Comparison of ENCODE assay signal across 14 cellular contexts in the genomic region with DNA sequence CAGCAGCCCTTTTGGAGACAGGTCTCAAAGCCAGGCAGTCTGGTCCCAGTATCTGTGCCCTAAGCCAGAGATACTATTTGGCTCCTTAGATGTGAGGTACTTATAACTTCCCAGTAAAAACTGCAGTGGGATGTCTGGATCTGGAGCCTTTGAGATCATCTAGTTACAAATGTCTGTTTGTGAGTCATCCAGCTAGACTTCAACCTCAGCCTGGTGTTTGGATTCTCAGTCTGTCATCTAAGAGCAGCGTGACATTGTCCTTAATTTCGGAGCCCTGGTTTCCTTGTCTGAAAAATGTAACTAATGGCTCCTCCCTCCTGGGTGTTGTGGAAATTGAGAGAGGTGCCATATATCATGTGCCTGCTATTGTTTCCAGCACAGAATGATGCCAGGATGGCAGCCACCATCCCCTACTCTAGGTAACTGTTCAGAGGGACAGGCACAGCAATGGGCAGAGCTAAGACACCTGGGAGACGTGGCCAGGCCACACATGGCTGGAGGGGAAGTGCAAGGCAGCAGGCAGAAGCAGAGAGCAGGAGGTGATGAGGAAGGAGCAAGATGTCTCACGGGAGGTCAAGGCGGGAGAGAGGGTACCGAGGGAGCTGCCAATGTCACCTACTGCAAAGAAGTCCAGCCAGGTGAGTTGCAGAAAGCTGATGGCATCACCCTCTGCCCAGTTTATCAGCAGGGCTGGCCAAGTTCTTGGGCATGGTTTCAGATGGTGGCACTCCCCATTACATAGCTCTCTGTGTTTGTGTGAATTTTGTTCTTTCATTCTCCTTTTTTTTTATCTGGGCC. TPM values are rescaled to one million over a fixed set of nuclear protein-coding genes. Genes with fewer than 3 reads are reported as not detected.
DNase-seq lines count a peak whose midpoint lies in the region; ATAC-seq and TF ChIP-seq lines count a peak whose summit lies in the region.
"Had no signal": no experiment of that assay in that cellular context is flagged by ENCODE, and none has a peak within 500 bp of the region (broad histone marks: within the 10 kb centered on the region; RNA-seq: fewer than 3 reads in every experiment).

No MANE protein-coding gene starts in this region.

- H3K36me3 ChIP-seq in CD4-positive, CD25-positive, alpha-beta regulatory T cell (ENCODE audit: control insufficient read depth, insufficient read depth, low read length), result peaks cover 61% of the 10 kb centered on the region
- H3K36me3 ChIP-seq in KOPT-K1 (ENCODE audit: insufficient read depth, low read length) (peaks cover 50% of the 10 kb centered on the region), uterus (no peaks in the 10 kb centered on the region)

- intact Hi-C loops in uterus (cut with DNase I; ENCODE audit: low total_unique reads), result no loop called here

- no peak for ATAC-seq in CD4-positive, CD25-positive, alpha-beta regulatory T cell (ENCODE audit: low read depth in 2 of 2)
- ATAC-seq in effector memory CD8-positive, alpha-beta T cell (replicated peaks), result no peak
- no peak for ATAC-seq in HG02642 (IDR thresholded peaks at IDR 0.05; ENCODE audit: poor library complexity, unreplicated experiment)
- ATAC-seq: esophagus mucosa had no signal

- H3K9me3 ChIP-seq in CD4-positive, CD25-positive, alpha-beta regulatory T cell (ENCODE audit: control insufficient read depth in 2 of 2, low read length in 2 of 2), result no peaks in the 10 kb centered on the region
- no peaks in the 10 kb centered on the region for H3K9me3 ChIP-seq in KOPT-K1 (ENCODE audit: insufficient read depth, low read length, poor library complexity, severe bottlenecking)
- H3K9me3 ChIP-seq in uterus, result no peaks in the 10 kb centered on the region
- H3K9me3 ChIP-seq: sigmoid colon had no signal

- no peak overlapping the region for H3K4me3 ChIP-seq in CD4-positive, CD25-positive, alpha-beta regulatory T cell (ENCODE audit: low read depth, low read length)
- H3K4me3 ChIP-seq in uterus, result no peak overlapping the region
- H3K4me3 ChIP-seq: sigmoid colon had no signal

- TF ChIP-seq POLR2A in uterus (IDR thresholded peaks at IDR 0.05), result no peak

- TF ChIP-seq CTCF in nephron progenitor cell (IDR thresholded peaks at IDR 0.05) (no peak), uterus (IDR thresholded peaks at IDR 0.05) (no peak)

- no peaks in the 10 kb centered on the region for H3K27me3 ChIP-seq in CD4-positive, CD25-positive, alpha-beta regulatory T cell (ENCODE audit: control insufficient read depth, insufficient read depth, low read length)
- H3K27me3 ChIP-seq in uterus, result no peaks in the 10 kb centered on the region
- H3K27me3 ChIP-seq: sigmoid colon had no signal

- no peaks in the 10 kb centered on the region for H3K27me3 Mint-ChIP-seq in CD4-positive, CD25-positive, alpha-beta regulatory T cell
- no peaks in the 10 kb centered on the region for H3K27me3 Mint-ChIP-seq in effector memory CD8-positive, alpha-beta T cell
- peaks cover 3% of the 10 kb centered on the region for H3K27me3 Mint-ChIP-seq in nephron progenitor cell (ENCODE audit: low read depth, poor library complexity)
- H3K27me3 Mint-ChIP-seq: activated CD4-positive, alpha-beta T cell treated with anti-CD3 and anti-CD28 coated beads, Interleukin-2, amount 10 ng/mL, durations not matched to agents 7 days and 5 days had no signal

- peak overlapping the region in 2 of 3 donors; percentile 48 to 83 for H3K27ac Mint-ChIP-seq in CD4-positive, CD25-positive, alpha-beta regulatory T cell
- H3K27ac Mint-ChIP-seq in effector memory CD8-positive, alpha-beta T cell, result peak overlapping the region; percentile 85 to 88
- peak overlapping the region; percentile 75 for H3K27ac Mint-ChIP-seq in nephron progenitor cell
- H3K27ac Mint-ChIP-seq: activated CD4-positive, alpha-beta T cell treated with anti-CD3 and anti-CD28 coated beads, Interleukin-2, amount 10 ng/mL, durations not matched to agents 7 days and 5 days had no signal

- no peak overlapping the region for H3K4me3 Mint-ChIP-seq in CD4-positive, CD25-positive, alpha-beta regulatory T cell
- H3K4me3 Mint-ChIP-seq in effector memory CD8-positive, alpha-beta T cell, result no peak overlapping the region
- no peak overlapping the region for H3K4me3 Mint-ChIP-seq in nephron progenitor cell
- H3K4me3 Mint-ChIP-seq: activated CD4-positive, alpha-beta T cell treated with anti-CD3 and anti-CD28 coated beads, Interleukin-2, amount 10 ng/mL, durations not matched to agents 7 days and 5 days had no signal

- H3K27ac ChIP-seq in CD4-positive, CD25-positive, alpha-beta regulatory T cell (ENCODE audit: insufficient read depth, low read length, poor library complexity, severe bottlenecking), result no peak overlapping the region
- H3K27ac ChIP-seq in KOPT-K1 (ENCODE audit: low read depth, low read length, poor library complexity, severe bottlenecking) (peak overlapping the region; percentile 79), uterus (no peak overlapping the region)
- H3K27ac ChIP-seq: sigmoid colon had no signal

- H3K9me3 Mint-ChIP-seq in CD4-positive, CD25-positive, alpha-beta regulatory T cell, result no peaks in the 10 kb centered on the region
- H3K9me3 Mint-ChIP-seq in effector memory CD8-positive, alpha-beta T cell, result no peaks in the 10 kb centered on the region
- H3K9me3 Mint-ChIP-seq in nephron progenitor cell, result no peaks in the 10 kb centered on the region
- H3K9me3 Mint-ChIP-seq: activated CD4-positive, alpha-beta T cell treated with anti-CD3 and anti-CD28 coated beads, Interleukin-2, amount 10 ng/mL, durations not matched to agents 7 days and 5 days had no signal

- no peaks in the 10 kb centered on the region for H3K4me1 ChIP-seq in CD4-positive, CD25-positive, alpha-beta regulatory T cell (ENCODE audit: control insufficient read depth, insufficient read depth, low read length, poor library complexity, severe bottlenecking)
- no peaks in the 10 kb centered on the region for H3K4me1 ChIP-seq in uterus

- peaks cover 44% of the 10 kb centered on the region for H3K36me3 Mint-ChIP-seq in CD4-positive, CD25-positive, alpha-beta regulatory T cell
- H3K36me3 Mint-ChIP-seq in effector memory CD8-positive, alpha-beta T cell (ENCODE audit: insufficient read depth), result peaks cover 25% of the 10 kb centered on the region
- peaks cover 36% of the 10 kb centered on the region for H3K36me3 Mint-ChIP-seq in nephron progenitor cell (ENCODE audit: low read depth)

- H3K4me1 Mint-ChIP-seq in CD4-positive, CD25-positive, alpha-beta regulatory T cell, result peaks cover under 1 to 7% (median 4%) of the 10 kb centered on the region in 4 donors
- peaks cover 26 to 41% of the 10 kb centered on the region in 2 donors for H3K4me1 Mint-ChIP-seq in effector memory CD8-positive, alpha-beta T cell (ENCODE audit: low read depth in 2 of 2)
- peaks cover 74% of the 10 kb centered on the region for H3K4me1 Mint-ChIP-seq in nephron progenitor cell

- no peak for DNase-seq in CD4-positive, CD25-positive, alpha-beta regulatory T cell
- no peak for DNase-seq in effector memory CD8-positive, alpha-beta T cell
- DNase-seq in nephron progenitor cell (no peak), uterus (no peak), NCI-H146 treated with DMSO at 0.1 percent for 48 hours (lab: John Stamatoyannopoulos, UW; ENCODE audit: unreplicated experiment) (no peak), NCI-H226 (no peak)
- DNase-seq: activated CD4-positive, alpha-beta T cell treated with anti-CD3 and anti-CD28 coated beads, Interleukin-2, amount 10 ng/mL, durations not matched to agents 7 days and 5 days; activated gamma-delta T cell; sigmoid colon; substantia nigra; T-helper 1 cell had no signal

RNA-seq across cellular contexts. Expression of a gene that starts 20.6 kb away (rescaled TPM):
- 4.7 TPM for total RNA-seq in CD4-positive, CD25-positive, alpha-beta regulatory T cell
- polyA plus RNA-seq in CD4-positive, CD25-positive, alpha-beta regulatory T cell, result 1 to 10 TPM; 1.4 to 3.1 (median 2.3) TPM
- 10 to 100 TPM; 11.8 to 53.3 (median 34.8) TPM for total RNA-seq in uterus

RNA-seq across cellular contexts. Expression of a gene that starts 31.0 kb away (rescaled TPM):
- 18.1 TPM for total RNA-seq in CD4-positive, CD25-positive, alpha-beta regulatory T cell
- polyA plus RNA-seq in CD4-positive, CD25-positive, alpha-beta regulatory T cell, result 10 to 100 TPM; 42.3 to 57.6 (median 49.7) TPM
- total RNA-seq in uterus, result 10 to 100 TPM in 3 of 4 donors, 1 to 10 TPM in 1; 6.4 to 19.7 (median 13.0) TPM

RNA-seq across cellular contexts. Expression of a gene that starts 52.0 kb away (rescaled TPM):
- total RNA-seq in CD4-positive, CD25-positive, alpha-beta regulatory T cell, result 15.5 TPM
- polyA plus RNA-seq in CD4-positive, CD25-positive, alpha-beta regulatory T cell, result 10 to 100 TPM in 1 of 4 donors, 1 to 10 TPM in 3; 8.1 to 11.3 (median 8.9) TPM
- total RNA-seq in uterus, result 10 to 100 TPM in 1 of 4 donors, 1 to 10 TPM in 2, under 1 TPM in 1; 0.88 to 17.7 (median 5.0) TPM
